ENCODE assay signal across 1 cellular context in the genomic region with DNA sequence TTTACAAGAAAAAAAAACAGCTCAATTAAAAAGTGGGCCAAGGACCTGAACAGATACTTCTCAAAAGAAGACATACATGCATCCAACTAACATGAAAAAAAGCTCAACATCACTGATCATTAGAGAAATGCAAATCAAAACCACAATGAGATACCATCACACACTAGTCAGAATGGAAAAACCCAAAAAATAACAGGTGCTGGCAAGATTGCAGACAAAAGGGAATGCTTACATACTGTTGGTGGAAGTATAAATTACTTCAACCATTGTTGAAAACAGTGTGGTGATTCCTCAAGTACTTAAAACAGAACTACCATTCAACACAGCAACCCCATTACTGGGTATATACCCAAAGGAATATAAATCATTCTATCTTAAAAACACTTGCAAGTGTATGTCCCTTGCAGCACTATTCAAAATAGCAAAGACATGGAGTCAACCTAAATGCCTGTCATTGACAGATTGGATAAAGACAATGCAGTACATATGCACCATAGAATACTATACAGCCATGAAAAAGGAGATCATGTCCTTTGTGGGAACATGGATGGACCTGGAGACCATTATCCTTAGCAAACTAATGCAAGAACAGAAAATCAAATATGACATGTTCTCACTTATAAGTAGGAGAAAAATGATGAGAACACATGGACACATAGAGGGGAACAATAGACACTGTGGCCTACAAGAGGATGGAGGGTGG.
TF ChIP-seq lines count a peak whose summit lies in the region.

No MANE protein-coding gene starts in this region.

TF ChIP-seq in GM12878, 131 proteins besides CTCF, POLR2A, EP300 and RAD21 (continued from another document):
- TF ChIP-seq, protein P1, sequence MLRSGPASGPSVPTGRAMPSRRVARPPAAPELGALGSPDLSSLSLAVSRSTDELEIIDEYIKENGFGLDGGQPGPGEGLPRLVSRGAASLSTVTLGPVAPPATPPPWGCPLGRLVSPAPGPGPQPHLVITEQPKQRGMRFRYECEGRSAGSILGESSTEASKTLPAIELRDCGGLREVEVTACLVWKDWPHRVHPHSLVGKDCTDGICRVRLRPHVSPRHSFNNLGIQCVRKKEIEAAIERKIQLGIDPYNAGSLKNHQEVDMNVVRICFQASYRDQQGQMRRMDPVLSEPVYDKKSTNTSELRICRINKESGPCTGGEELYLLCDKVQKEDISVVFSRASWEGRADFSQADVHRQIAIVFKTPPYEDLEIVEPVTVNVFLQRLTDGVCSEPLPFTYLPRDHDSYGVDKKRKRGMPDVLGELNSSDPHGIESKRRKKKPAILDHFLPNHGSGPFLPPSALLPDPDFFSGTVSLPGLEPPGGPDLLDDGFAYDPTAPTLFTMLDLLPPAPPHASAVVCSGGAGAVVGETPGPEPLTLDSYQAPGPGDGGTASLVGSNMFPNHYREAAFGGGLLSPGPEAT (IDR thresholded peaks at IDR 0.05; ENCODE audit: low read depth), result peak; percentile 34; the same call in 1 of the 2 replicates
- TF ChIP-seq, protein P2, sequence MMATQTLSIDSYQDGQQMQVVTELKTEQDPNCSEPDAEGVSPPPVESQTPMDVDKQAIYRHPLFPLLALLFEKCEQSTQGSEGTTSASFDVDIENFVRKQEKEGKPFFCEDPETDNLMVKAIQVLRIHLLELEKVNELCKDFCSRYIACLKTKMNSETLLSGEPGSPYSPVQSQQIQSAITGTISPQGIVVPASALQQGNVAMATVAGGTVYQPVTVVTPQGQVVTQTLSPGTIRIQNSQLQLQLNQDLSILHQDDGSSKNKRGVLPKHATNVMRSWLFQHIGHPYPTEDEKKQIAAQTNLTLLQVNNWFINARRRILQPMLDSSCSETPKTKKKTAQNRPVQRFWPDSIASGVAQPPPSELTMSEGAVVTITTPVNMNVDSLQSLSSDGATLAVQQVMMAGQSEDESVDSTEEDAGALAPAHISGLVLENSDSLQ (IDR thresholded peaks at IDR 0.05), result no peak
- peak; percentile 77; the same call in 1 of the 2 replicates for TF ChIP-seq SMARCA5 (IDR thresholded peaks at IDR 0.05)
- TF ChIP-seq CEBPB (IDR thresholded peaks at IDR 0.05; ENCODE audit: borderline replicate concordance in 1 of 2, low read depth in 2 of 2, low read length in 2 of 2), result no peak
- TF ChIP-seq ATF7 (IDR thresholded peaks at IDR 0.05; ENCODE audit: low read depth), result peak; percentile 45; the same call in 1 of the 2 replicates
- no peak for TF ChIP-seq MXI1 (IDR thresholded peaks at IDR 0.05; ENCODE audit: low read depth, low read length)
- peak; percentile 12 to 47; a peak in 1 of 4 replicates for TF ChIP-seq IKZF2 (IDR thresholded peaks at IDR 0.05)
- no peak for TF ChIP-seq ESRRA (IDR thresholded peaks at IDR 0.05; ENCODE audit: low read length)
- TF ChIP-seq MYC (IDR thresholded peaks at IDR 0.05; ENCODE audit: insufficient read depth, insufficient read length, insufficient replicate concordance, low read length, severe bottlenecking), result no peak
- no peak for TF ChIP-seq GABPA (IDR thresholded peaks at IDR 0.05; ENCODE audit: low read depth)
- TF ChIP-seq TBL1XR1 (IDR thresholded peaks at IDR 0.05; ENCODE audit: low read depth, low read length), result no peak
- TF ChIP-seq, protein P3, sequence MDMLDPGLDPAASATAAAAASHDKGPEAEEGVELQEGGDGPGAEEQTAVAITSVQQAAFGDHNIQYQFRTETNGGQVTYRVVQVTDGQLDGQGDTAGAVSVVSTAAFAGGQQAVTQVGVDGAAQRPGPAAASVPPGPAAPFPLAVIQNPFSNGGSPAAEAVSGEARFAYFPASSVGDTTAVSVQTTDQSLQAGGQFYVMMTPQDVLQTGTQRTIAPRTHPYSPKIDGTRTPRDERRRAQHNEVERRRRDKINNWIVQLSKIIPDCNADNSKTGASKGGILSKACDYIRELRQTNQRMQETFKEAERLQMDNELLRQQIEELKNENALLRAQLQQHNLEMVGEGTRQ (IDR thresholded peaks at IDR 0.05; ENCODE audit: borderline replicate concordance, low read depth, low read length), result no peak
- TF ChIP-seq TCF12 (IDR thresholded peaks at IDR 0.05; ENCODE audit: low read depth, low read length), result no peak
- TF ChIP-seq GATAD2B (conservative IDR thresholded peaks at IDR 0.05; ENCODE audit: low read depth), result no peak
- no peak for TF ChIP-seq RAD51 (IDR thresholded peaks at IDR 0.05)
- no peak for TF ChIP-seq MEF2A (IDR thresholded peaks at IDR 0.05; ENCODE audit: insufficient read depth, low read depth, low read length)
- TF ChIP-seq, protein P4, sequence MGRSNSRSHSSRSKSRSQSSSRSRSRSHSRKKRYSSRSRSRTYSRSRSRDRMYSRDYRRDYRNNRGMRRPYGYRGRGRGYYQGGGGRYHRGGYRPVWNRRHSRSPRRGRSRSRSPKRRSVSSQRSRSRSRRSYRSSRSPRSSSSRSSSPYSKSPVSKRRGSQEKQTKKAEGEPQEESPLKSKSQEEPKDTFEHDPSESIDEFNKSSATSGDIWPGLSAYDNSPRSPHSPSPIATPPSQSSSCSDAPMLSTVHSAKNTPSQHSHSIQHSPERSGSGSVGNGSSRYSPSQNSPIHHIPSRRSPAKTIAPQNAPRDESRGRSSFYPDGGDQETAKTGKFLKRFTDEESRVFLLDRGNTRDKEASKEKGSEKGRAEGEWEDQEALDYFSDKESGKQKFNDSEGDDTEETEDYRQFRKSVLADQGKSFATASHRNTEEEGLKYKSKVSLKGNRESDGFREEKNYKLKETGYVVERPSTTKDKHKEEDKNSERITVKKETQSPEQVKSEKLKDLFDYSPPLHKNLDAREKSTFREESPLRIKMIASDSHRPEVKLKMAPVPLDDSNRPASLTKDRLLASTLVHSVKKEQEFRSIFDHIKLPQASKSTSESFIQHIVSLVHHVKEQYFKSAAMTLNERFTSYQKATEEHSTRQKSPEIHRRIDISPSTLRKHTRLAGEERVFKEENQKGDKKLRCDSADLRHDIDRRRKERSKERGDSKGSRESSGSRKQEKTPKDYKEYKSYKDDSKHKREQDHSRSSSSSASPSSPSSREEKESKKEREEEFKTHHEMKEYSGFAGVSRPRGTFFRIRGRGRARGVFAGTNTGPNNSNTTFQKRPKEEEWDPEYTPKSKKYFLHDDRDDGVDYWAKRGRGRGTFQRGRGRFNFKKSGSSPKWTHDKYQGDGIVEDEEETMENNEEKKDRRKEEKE (IDR thresholded peaks at IDR 0.05), result no peak
- no peak for TF ChIP-seq STAT1 (conservative IDR thresholded peaks at IDR 0.05)
- no peak for TF ChIP-seq MYB (IDR thresholded peaks at IDR 0.05; ENCODE audit: borderline replicate concordance, low read depth, low read length)
- TF ChIP-seq, protein P5, sequence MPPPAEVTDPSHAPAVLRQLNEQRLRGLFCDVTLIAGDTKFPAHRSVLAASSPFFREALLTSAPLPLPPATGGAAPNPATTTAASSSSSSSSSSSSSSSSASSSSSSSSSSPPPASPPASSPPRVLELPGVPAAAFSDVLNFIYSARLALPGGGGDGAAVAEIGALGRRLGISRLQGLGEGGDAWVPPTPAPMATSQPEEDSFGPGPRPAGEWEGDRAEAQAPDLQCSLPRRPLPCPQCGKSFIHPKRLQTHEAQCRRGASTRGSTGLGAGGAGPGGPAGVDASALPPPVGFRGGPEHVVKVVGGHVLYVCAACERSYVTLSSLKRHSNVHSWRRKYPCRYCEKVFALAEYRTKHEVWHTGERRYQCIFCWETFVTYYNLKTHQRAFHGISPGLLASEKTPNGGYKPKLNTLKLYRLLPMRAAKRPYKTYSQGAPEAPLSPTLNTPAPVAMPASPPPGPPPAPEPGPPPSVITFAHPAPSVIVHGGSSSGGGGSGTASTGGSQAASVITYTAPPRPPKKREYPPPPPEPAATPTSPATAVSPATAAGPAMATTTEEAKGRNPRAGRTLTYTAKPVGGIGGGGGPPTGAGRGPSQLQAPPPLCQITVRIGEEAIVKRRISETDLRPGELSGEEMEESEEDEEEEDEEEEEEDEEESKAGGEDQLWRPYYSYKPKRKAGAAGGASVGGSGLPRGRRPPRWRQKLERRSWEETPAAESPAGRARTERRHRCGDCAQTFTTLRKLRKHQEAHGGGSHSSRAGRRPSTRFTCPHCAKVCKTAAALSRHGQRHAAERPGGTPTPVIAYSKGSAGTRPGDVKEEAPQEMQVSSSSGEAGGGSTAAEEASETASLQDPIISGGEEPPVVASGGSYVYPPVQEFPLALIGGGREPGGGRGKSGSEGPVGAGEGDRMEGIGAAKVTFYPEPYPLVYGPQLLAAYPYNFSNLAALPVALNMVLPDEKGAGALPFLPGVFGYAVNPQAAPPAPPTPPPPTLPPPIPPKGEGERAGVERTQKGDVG (CRISPR knock-in tag; IDR thresholded peaks at IDR 0.05), result no peak
- no peak for TF ChIP-seq SRF (IDR thresholded peaks at IDR 0.05; ENCODE audit: low read depth in 2 of 2, low read length in 2 of 2)
- TF ChIP-seq, protein P6, sequence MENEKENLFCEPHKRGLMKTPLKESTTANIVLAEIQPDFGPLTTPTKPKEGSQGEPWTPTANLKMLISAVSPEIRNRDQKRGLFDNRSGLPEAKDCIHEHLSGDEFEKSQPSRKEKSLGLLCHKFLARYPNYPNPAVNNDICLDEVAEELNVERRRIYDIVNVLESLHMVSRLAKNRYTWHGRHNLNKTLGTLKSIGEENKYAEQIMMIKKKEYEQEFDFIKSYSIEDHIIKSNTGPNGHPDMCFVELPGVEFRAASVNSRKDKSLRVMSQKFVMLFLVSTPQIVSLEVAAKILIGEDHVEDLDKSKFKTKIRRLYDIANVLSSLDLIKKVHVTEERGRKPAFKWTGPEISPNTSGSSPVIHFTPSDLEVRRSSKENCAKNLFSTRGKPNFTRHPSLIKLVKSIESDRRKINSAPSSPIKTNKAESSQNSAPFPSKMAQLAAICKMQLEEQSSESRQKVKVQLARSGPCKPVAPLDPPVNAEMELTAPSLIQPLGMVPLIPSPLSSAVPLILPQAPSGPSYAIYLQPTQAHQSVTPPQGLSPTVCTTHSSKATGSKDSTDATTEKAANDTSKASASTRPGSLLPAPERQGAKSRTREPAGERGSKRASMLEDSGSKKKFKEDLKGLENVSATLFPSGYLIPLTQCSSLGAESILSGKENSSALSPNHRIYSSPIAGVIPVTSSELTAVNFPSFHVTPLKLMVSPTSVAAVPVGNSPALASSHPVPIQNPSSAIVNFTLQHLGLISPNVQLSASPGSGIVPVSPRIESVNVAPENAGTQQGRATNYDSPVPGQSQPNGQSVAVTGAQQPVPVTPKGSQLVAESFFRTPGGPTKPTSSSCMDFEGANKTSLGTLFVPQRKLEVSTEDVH (IDR thresholded peaks at IDR 0.05; ENCODE audit: low read depth, partially characterized antibody), result no peak
- no peak for TF ChIP-seq JUND (IDR thresholded peaks at IDR 0.05; ENCODE audit: low read depth, low read length)
- TF ChIP-seq ZZZ3 (IDR thresholded peaks at IDR 0.05; ENCODE audit: control insufficient read depth, insufficient read length, low read depth), result no peak
- TF ChIP-seq PAX5 (IDR thresholded peaks at IDR 0.05; ENCODE audit: borderline replicate concordance, low read depth, low read length), result no peak
- TF ChIP-seq SMC3 (IDR thresholded peaks at IDR 0.05; ENCODE audit: borderline replicate concordance, low read length), result no peak
- no peak for TF ChIP-seq SMAD1 (IDR thresholded peaks at IDR 0.05; ENCODE audit: low read depth, partially characterized antibody)
- TF ChIP-seq, protein P7, sequence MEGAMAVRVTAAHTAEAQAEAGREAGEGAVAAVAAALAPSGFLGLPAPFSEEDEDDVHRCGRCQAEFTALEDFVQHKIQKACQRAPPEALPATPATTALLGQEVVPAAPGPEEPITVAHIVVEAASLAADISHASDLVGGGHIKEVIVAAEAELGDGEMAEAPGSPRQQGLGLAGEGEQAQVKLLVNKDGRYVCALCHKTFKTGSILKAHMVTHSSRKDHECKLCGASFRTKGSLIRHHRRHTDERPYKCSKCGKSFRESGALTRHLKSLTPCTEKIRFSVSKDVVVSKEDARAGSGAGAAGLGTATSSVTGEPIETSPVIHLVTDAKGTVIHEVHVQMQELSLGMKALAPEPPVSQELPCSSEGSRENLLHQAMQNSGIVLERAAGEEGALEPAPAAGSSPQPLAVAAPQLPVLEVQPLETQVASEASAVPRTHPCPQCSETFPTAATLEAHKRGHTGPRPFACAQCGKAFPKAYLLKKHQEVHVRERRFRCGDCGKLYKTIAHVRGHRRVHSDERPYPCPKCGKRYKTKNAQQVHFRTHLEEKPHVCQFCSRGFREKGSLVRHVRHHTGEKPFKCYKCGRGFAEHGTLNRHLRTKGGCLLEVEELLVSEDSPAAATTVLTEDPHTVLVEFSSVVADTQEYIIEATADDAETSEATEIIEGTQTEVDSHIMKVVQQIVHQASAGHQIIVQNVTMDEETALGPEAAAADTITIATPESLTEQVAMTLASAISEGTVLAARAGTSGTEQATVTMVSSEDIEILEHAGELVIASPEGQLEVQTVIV (IDR thresholded peaks at IDR 0.05; ENCODE audit: borderline replicate concordance, partially characterized antibody), result no peak
- TF ChIP-seq ZNF217 (IDR thresholded peaks at IDR 0.05), result peak; percentile 57; the same call in 1 of the 2 replicates
- TF ChIP-seq CHD4 (IDR thresholded peaks at IDR 0.05), result no peak
- TF ChIP-seq FOXK2 (IDR thresholded peaks at IDR 0.05), result no peak
- TF ChIP-seq, protein P8, sequence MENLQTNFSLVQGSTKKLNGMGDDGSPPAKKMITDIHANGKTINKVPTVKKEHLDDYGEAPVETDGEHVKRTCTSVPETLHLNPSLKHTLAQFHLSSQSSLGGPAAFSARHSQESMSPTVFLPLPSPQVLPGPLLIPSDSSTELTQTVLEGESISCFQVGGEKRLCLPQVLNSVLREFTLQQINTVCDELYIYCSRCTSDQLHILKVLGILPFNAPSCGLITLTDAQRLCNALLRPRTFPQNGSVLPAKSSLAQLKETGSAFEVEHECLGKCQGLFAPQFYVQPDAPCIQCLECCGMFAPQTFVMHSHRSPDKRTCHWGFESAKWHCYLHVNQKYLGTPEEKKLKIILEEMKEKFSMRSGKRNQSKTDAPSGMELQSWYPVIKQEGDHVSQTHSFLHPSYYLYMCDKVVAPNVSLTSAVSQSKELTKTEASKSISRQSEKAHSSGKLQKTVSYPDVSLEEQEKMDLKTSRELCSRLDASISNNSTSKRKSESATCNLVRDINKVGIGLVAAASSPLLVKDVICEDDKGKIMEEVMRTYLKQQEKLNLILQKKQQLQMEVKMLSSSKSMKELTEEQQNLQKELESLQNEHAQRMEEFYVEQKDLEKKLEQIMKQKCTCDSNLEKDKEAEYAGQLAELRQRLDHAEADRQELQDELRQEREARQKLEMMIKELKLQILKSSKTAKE (IDR thresholded peaks at IDR 0.05; ENCODE audit: low read depth, poor library complexity, severe bottlenecking), result no peak
